Comparison of ENCODE assay signal across 13 cellular contexts in genomic region chr11:68041617-68042218, GRCh38. TPM values are rescaled to one million over a fixed set of nuclear protein-coding genes. Genes with fewer than 3 reads are reported as not detected.
DNase-seq lines count a peak whose midpoint lies in the region; ATAC-seq, FAIRE-seq and TF ChIP-seq lines count a peak whose summit lies in the region.
"Had no signal": no experiment of that assay in that cellular context is flagged by ENCODE, and none has a peak within 500 bp of the region (broad histone marks: within the 10 kb centered on the region; RNA-seq: fewer than 3 reads in every experiment).

No MANE protein-coding gene starts in this region.

- H3K9me3 Mint-ChIP-seq in activated CD4-positive, alpha-beta T cell treated with anti-CD3 and anti-CD28 coated beads, Interleukin-2, amount 10 ng/mL, durations not matched to agents 24 days and 14 days, result no peaks in the 10 kb centered on the region
- no peaks in the 10 kb centered on the region for H3K9me3 Mint-ChIP-seq in T-cell

- TF ChIP-seq CTCF in gastroesophageal sphincter (IDR thresholded peaks at IDR 0.05), result no peak
- TF ChIP-seq CTCF in suprapubic skin (IDR thresholded peaks at IDR 0.05), result no peak

- H3K27me3 ChIP-seq in gastroesophageal sphincter, result no peaks in the 10 kb centered on the region
- no peaks in the 10 kb centered on the region for H3K27me3 ChIP-seq in suprapubic skin
- H3K27me3 ChIP-seq: heart left ventricle had no signal

- CTCF ChIA-PET in T-cell (lab: Charles Lee), result no interaction called here

- H3K4me1 Mint-ChIP-seq in activated CD4-positive, alpha-beta T cell treated with anti-CD3 and anti-CD28 coated beads, Interleukin-2, amount 10 ng/mL, durations not matched to agents 24 days and 14 days, result peaks cover 17% of the 10 kb centered on the region
- peaks cover 20 to 26% (median 20%) of the 10 kb centered on the region in 3 donors for H3K4me1 Mint-ChIP-seq in T-cell

- WGBS in gastroesophageal sphincter (ENCODE audit: low coverage in 1 of 2), 2 donors, result 50% methylated on average over 3 of the region's 12 CpGs; no CpG with 5 or more reads in 1 of the 2 donors
- 100% methylated on average over 2 of the region's 12 CpGs for WGBS in suprapubic skin

- DNase-seq in activated CD4-positive, alpha-beta T cell treated with anti-CD3 and anti-CD28 coated beads, Interleukin-2, amount 10 ng/mL, durations not matched to agents 24 days and 14 days, result no peak
- DNase-seq in activated CD4-positive, alpha-beta T cell treated with anti-CD3 and anti-CD28 coated beads for 1 hour, result no peak
- DNase-seq in T-cell, result no peak
- peak; percentile 51 to 75 for DNase-seq in suprapubic skin (ENCODE audit: low spot score in 2 of 2)
- no peak for DNase-seq in KBM-7
- DNase-seq in NAMALWA (ENCODE audit: low spot score), result no peak
- DNase-seq in GM19239 (ENCODE audit: insufficient read length, low spot score), result no peak
- DNase-seq: activated naive CD4-positive, alpha-beta T cell treated with Interleukin-2 at 50 U/mL for 16 hours; NCI-H2029 treated with DMSO at 0.1 percent for 48 hours; PC-3 had no signal

- peaks cover 11% of the 10 kb centered on the region for H3K36me3 Mint-ChIP-seq in activated CD4-positive, alpha-beta T cell treated with anti-CD3 and anti-CD28 coated beads, Interleukin-2, amount 10 ng/mL, durations not matched to agents 24 days and 14 days (ENCODE audit: low read depth)
- H3K36me3 Mint-ChIP-seq in T-cell, result no peaks in the 10 kb centered on the region

- H3K4me1 ChIP-seq in gastroesophageal sphincter (peaks cover 4 to 73% (median 24%) of the 10 kb centered on the region in 3 donors), suprapubic skin (peaks cover 72% of the 10 kb centered on the region)

- no peak for TF ChIP-seq EP300 in gastroesophageal sphincter (IDR thresholded peaks at IDR 0.05)
- TF ChIP-seq EP300 in suprapubic skin (IDR thresholded peaks at IDR 0.05), result no peak

- intact Hi-C loops in activated CD4-positive, alpha-beta T cell treated with anti-CD3 and anti-CD28 coated beads, Interleukin-2, amount 10 ng/mL, durations not matched to agents 24 days and 14 days (cut with micrococcal nuclease), result no loop called here

- H3K36me3 ChIP-seq in gastroesophageal sphincter (peaks cover 0 to 58% of the 10 kb centered on the region in 2 donors), suprapubic skin (peaks cover 43% of the 10 kb centered on the region)

- FAIRE-seq in GM19239 (lab: Jason Lieb, UNC), result no peak
- FAIRE-seq: A204.1 had no signal

- H3K27ac ChIP-seq in gastroesophageal sphincter, result peak overlapping the region in 3 of 4 donors; percentile 83 to 92 (median 89)
- no peak overlapping the region for H3K27ac ChIP-seq in suprapubic skin

- H3K9me3 ChIP-seq in gastroesophageal sphincter (no peaks in the 10 kb centered on the region), suprapubic skin (no peaks in the 10 kb centered on the region)
- H3K9me3 ChIP-seq: heart left ventricle had no signal

- no peak for ATAC-seq in T-cell (replicated peaks in 1 of 4)
- ATAC-seq in gastroesophageal sphincter, result no peak
- ATAC-seq: heart left ventricle, PC-3 had no signal

- TF ChIP-seq POLR2A in gastroesophageal sphincter (IDR thresholded peaks at IDR 0.05), result no peak
- no peak for TF ChIP-seq POLR2A in suprapubic skin (IDR thresholded peaks at IDR 0.05)

- H3K27me3 Mint-ChIP-seq in activated CD4-positive, alpha-beta T cell treated with anti-CD3 and anti-CD28 coated beads, Interleukin-2, amount 10 ng/mL, durations not matched to agents 24 days and 14 days, result no peaks in the 10 kb centered on the region
- no peaks in the 10 kb centered on the region for H3K27me3 Mint-ChIP-seq in T-cell

- no peak overlapping the region for H3K27ac Mint-ChIP-seq in activated CD4-positive, alpha-beta T cell treated with anti-CD3 and anti-CD28 coated beads, Interleukin-2, amount 10 ng/mL, durations not matched to agents 24 days and 14 days
- H3K27ac Mint-ChIP-seq in T-cell, result peak overlapping the region; percentile 73 to 83

- in situ Hi-C loops in KBM-7 (cut with MboI; ENCODE audit: low pct_unique_long_range_greater_than_20kb, low sequenced_read_pairs), result no loop called here

- H3K4me3 Mint-ChIP-seq in activated CD4-positive, alpha-beta T cell treated with anti-CD3 and anti-CD28 coated beads, Interleukin-2, amount 10 ng/mL, durations not matched to agents 24 days and 14 days, result peak overlapping the region; percentile 7
- H3K4me3 Mint-ChIP-seq in T-cell, result peak overlapping the region in 2 of 3 donors; percentile 49 to 93

- POLR2A ChIA-PET in T-cell (lab: Charles Lee), result interaction anchor here in 1 of 2 donors (0.6 kb wide), 1 partner anchor 49 kb away, joined by 4 read pairs; no protein-coding TSS in a partner anchor

- H3K4me3 ChIP-seq in gastroesophageal sphincter (no peak overlapping the region), suprapubic skin (no peak overlapping the region)

RNA-seq across cellular contexts. Expression of gene TCIRG1, which starts 2.9 kb away (rescaled TPM):
- total RNA-seq in activated CD4-positive, alpha-beta T cell treated with anti-CD3 and anti-CD28 coated beads, Interleukin-2, amount 10 ng/mL, durations not matched to agents 24 days and 14 days, result 141 and 149 TPM in 2 replicates
- total RNA-seq in T-cell (100 to 1,000 TPM; 184 to 292 (median 246) TPM), gastroesophageal sphincter (100 to 1,000 TPM in 1 of 4 donors, 10 to 100 TPM in 3; 44.5 to 140 (median 81.2) TPM), suprapubic skin (10 to 100 TPM; 19.4 to 50.9 (median 41.2) TPM)

RNA-seq across cellular contexts. Expression of gene NDUFS8, which starts 11.2 kb away (rescaled TPM):
- 153 and 159 TPM in 2 replicates for total RNA-seq in activated CD4-positive, alpha-beta T cell treated with anti-CD3 and anti-CD28 coated beads, Interleukin-2, amount 10 ng/mL, durations not matched to agents 24 days and 14 days
- total RNA-seq in T-cell (100 to 1,000 TPM in 2 of 5 donors, 10 to 100 TPM in 3; 76.9 to 102 (median 91.1) TPM), gastroesophageal sphincter (100 to 1,000 TPM; 145 to 203 (median 159) TPM), suprapubic skin (100 to 1,000 TPM in 3 of 4 donors, 10 to 100 TPM in 1; 90.8 to 155 (median 148) TPM)

RNA-seq across cellular contexts. Expression of gene ALDH3B1, which starts 31.6 kb away (rescaled TPM):
- total RNA-seq in activated CD4-positive, alpha-beta T cell treated with anti-CD3 and anti-CD28 coated beads, Interleukin-2, amount 10 ng/mL, durations not matched to agents 24 days and 14 days, result not detected in 2 replicates
- total RNA-seq in T-cell (under 1 TPM; 0.20 to 0.53 (median 0.25) TPM), gastroesophageal sphincter (10 to 100 TPM in 2 of 4 donors, 1 to 10 TPM in 2; 6.4 to 15.1 (median 11.2) TPM), suprapubic skin (1 to 10 TPM; 3.2 to 6.4 (median 5.9) TPM)

RNA-seq across cellular contexts. Expression of gene UNC93B1, which starts 37.8 kb away (rescaled TPM):
- total RNA-seq in activated CD4-positive, alpha-beta T cell treated with anti-CD3 and anti-CD28 coated beads, Interleukin-2, amount 10 ng/mL, durations not matched to agents 24 days and 14 days, result 13.8 and 15.6 TPM in 2 replicates
- 10 to 100 TPM; 16.7 to 38.6 (median 27.8) TPM for total RNA-seq in T-cell
- 10 to 100 TPM; 12.6 to 33.0 (median 26.1) TPM for total RNA-seq in gastroesophageal sphincter
- 10 to 100 TPM; 22.7 to 34.3 (median 28.1) TPM for total RNA-seq in suprapubic skin

Comparison
In these comparisons a context has a peak if more than half of its experiments do, and no peak if none do; other contexts are left out.
1. DNase-seq: peak in suprapubic skin (2 of 2); none in activated CD4-positive, alpha-beta T cell treated with anti-CD3 and anti-CD28 coated beads, Interleukin-2, amount 10 ng/mL, durations not matched to agents 24 days and 14 days (single experiment), activated CD4-positive, alpha-beta T cell treated with anti-CD3 and anti-CD28 coated beads for 1 hour (single experiment), T-cell (0 of 34), KBM-7 (single experiment), NAMALWA (single experiment) and GM19239 (single experiment).